In genomic region chr3:85050806-85051205, GRCh38 we compare ENCODE assay signal across 24 cellular contexts.
"Had no signal": no experiment of that assay in that cellular context is flagged by ENCODE, and none has a peak within 500 bp of the region (broad histone marks: within the 10 kb centered on the region; RNA-seq: fewer than 3 reads in every experiment).

No MANE protein-coding gene starts in this region.

- DNase-seq: effector CD4-positive, alpha-beta T cell; foreskin fibroblast; gastrocnemius medialis; heart left ventricle; left cardiac atrium; left ventricle myocardium superior; lower lobe of right lung; mucosa of descending colon; naive B cell; pancreas; right lobe of liver; small intestine; stimulated activated CD4-positive, alpha-beta T cell treated with anti-CD3 and anti-CD28 coated beads, Interleukin-15, amount 100 ng/mL, for 24 hours; stimulated activated CD4-positive, alpha-beta T cell treated with anti-CD3 and anti-CD28 coated beads, Interleukin-2, amount 100 ng/mL, for 48 hours; stimulated activated naive CD4-positive, alpha-beta T cell; stimulated activated naive CD8-positive, alpha-beta T cell treated with anti-CD3 and anti-CD28 coated beads, Interleukin-15, amount 100 ng/mL, for 72 hours; transverse colon; upper lobe of right lung; uterus had no signal

- H3K79me2 ChIP-seq: hepatocyte had no signal

- H3K27me3 ChIP-seq: dorsolateral prefrontal cortex, gastrocnemius medialis, heart left ventricle, hepatocyte, neutrophil, pancreas, right lobe of liver, suprapubic skin, transverse colon, upper lobe of right lung, uterus had no signal

- H2AFZ ChIP-seq: hepatocyte had no signal

- H3K4me3 ChIP-seq: dorsolateral prefrontal cortex, gastrocnemius medialis, heart left ventricle, hepatocyte, lower lobe of right lung, mucosa of descending colon, pancreas, right lobe of liver, suprapubic skin, transverse colon, upper lobe of right lung, uterus had no signal

- H3K4me2 ChIP-seq: hepatocyte had no signal

- H3K9me3 ChIP-seq: gastrocnemius medialis, lower lobe of right lung, mucosa of descending colon, neutrophil, pancreas, right lobe of liver, suprapubic skin, transverse colon, upper lobe of right lung, uterus had no signal

- H3K36me3 ChIP-seq: gastrocnemius medialis, heart left ventricle, lower lobe of right lung, neutrophil, pancreas, right lobe of liver, suprapubic skin, transverse colon, upper lobe of right lung, uterus had no signal

- H3K4me1 ChIP-seq: gastrocnemius medialis, heart left ventricle, lower lobe of right lung, pancreas, right lobe of liver, suprapubic skin, transverse colon, upper lobe of right lung, uterus had no signal

- H3K27ac ChIP-seq: dorsolateral prefrontal cortex, epithelial cell of prostate, gastrocnemius medialis, heart left ventricle, hepatocyte, lower lobe of right lung, neutrophil, pancreas, right lobe of liver, suprapubic skin, transverse colon, upper lobe of right lung, uterus had no signal
